8 cellular contexts compared by ENCODE assay signal in the genomic region with DNA sequence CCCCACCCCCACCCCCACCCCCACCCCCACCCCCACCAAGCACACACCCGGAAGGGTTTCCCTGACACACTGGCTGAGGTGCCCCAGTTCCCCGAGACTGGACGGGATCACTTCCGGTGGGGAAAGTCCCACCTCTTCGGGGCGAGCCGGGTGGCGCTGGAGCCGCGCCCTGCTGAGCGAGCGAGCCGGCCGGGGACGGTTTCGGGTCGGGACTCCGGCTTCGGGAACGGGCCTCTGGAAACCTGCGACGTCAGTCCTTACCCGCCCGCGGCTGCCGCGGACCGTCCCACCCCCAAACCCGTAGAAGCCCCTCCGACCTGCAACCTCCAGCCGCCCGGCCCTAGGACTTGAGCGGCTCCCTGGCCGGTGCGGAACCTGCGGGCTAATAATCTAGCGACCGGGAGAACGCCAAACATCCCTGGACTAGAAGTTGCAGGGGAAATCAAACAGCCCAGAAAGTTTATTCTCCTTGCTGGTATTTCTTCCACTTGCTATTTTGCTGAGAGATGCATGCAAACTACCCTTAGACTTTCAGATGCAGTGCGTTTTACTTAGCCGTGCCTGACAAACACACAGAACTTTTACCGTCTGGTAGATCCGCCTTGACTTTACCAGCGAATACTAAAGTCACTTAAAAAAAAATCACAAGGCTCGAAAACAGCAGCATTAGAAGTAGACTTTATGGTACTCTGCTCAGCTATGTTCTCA. TPM values are rescaled to one million over a fixed set of nuclear protein-coding genes. Genes with fewer than 3 reads are reported as not detected.
A peak's percentile ranks its signal among the peaks of the same experiment; 100 is the strongest.
DNase-seq lines count a peak whose midpoint lies in the region; ATAC-seq and TF ChIP-seq lines count a peak whose summit lies in the region.

No MANE protein-coding gene starts in this region.

- peaks cover 35% of the 10 kb centered on the region for H3K4me1 Mint-ChIP-seq in neural progenitor cell

- no peaks in the 10 kb centered on the region for H4K20me1 ChIP-seq in neural progenitor cell (ENCODE audit: low read depth)

- H3K9me3 ChIP-seq in RWPE2 (ENCODE audit: severe bottlenecking) (no peaks in the 10 kb centered on the region), neural progenitor cell (ENCODE audit: low read depth) (no peaks in the 10 kb centered on the region), stomach smooth muscle (ENCODE audit: control insufficient read depth in 2 of 2, low read length in 2 of 2) (no peaks in the 10 kb centered on the region)

- peaks cover 7% of the 10 kb centered on the region for H3K27me3 Mint-ChIP-seq in neural progenitor cell (ENCODE audit: insufficient read depth, low read depth)

- DNase-seq in EH (ENCODE audit: low read depth) (peak; percentile 86), GOT3 (lab: John Stamatoyannopoulos, UW) (peak; percentile 6), LHCN-M2 (ENCODE audit: low read depth) (peak; percentile 81), RWPE2 (ENCODE audit: low spot score) (peak; percentile 82), foreskin fibroblast (peak; percentile 78 to 92), neural progenitor cell (ENCODE audit: low spot score) (peak; percentile 81)
- peak; percentile 69 for DNase-seq in activated T-helper 9 cell treated with anti-CD3 and anti-CD28 coated beads, Interleukin-2, amount 50 U/mL, for 16 hours (ENCODE audit: low read depth)

- H3K27me3 ChIP-seq in RWPE2 (ENCODE audit: insufficient read depth, poor library complexity, severe bottlenecking) (no peaks in the 10 kb centered on the region), neural progenitor cell (no peaks in the 10 kb centered on the region), stomach smooth muscle (ENCODE audit: control insufficient read depth in 1 of 2, insufficient read depth in 2 of 2, low read length in 2 of 2) (peaks cover 0 to 2% of the 10 kb centered on the region in 2 donors)

- H3K27ac Mint-ChIP-seq in neural progenitor cell, result peak overlapping the region; percentile 74

- peak overlapping the region; percentile 28 for H3K9ac ChIP-seq in neural progenitor cell
- H3K9ac ChIP-seq in stomach smooth muscle (ENCODE audit: low read length in 2 of 2), result peak overlapping the region; percentile 52 to 75

- peak overlapping the region; percentile 68 for H3K4me2 ChIP-seq in neural progenitor cell

- H3K79me2 ChIP-seq in neural progenitor cell (ENCODE audit: low read depth), result peaks cover 26% of the 10 kb centered on the region

- H3K36me3 Mint-ChIP-seq in neural progenitor cell, result peaks cover 3% of the 10 kb centered on the region

- ATAC-seq in RWPE2 (ENCODE audit: low read depth), result peak; percentile 77

- H3K9me3 Mint-ChIP-seq in neural progenitor cell, result no peaks in the 10 kb centered on the region

- H3K4me3 ChIP-seq in RWPE2 (ENCODE audit: severe bottlenecking) (peak overlapping the region; percentile 55), foreskin fibroblast (ENCODE audit: low read depth in 1 of 2, low read length in 2 of 2) (peak overlapping the region; percentile 60 to 78), neural progenitor cell (peak overlapping the region; percentile 77), stomach smooth muscle (ENCODE audit: low read length in 2 of 2) (peak overlapping the region; percentile 76 to 78)

- no peak overlapping the region for H2AFZ ChIP-seq in neural progenitor cell (replicated peaks)

- H3K36me3 ChIP-seq in RWPE2 (ENCODE audit: low read depth) (peaks cover 25% of the 10 kb centered on the region), neural progenitor cell (peaks cover 8% of the 10 kb centered on the region), stomach smooth muscle (ENCODE audit: control insufficient read depth in 2 of 2, insufficient read depth in 2 of 2, low read length in 2 of 2) (no peaks in the 10 kb centered on the region)

- no peak for TF ChIP-seq CTCF in RWPE2 (IDR thresholded peaks at IDR 0.05; ENCODE audit: poor library complexity, severe bottlenecking)
- no peak for TF ChIP-seq CTCF in foreskin fibroblast (IDR thresholded peaks at IDR 0.05; ENCODE audit: low read depth, low read length)
- no peak for TF ChIP-seq CTCF in neural progenitor cell (IDR thresholded peaks at IDR 0.05)

- H3K27ac ChIP-seq in RWPE2 (ENCODE audit: poor library complexity, severe bottlenecking), result peak overlapping the region; percentile 80
- no peak overlapping the region for H3K27ac ChIP-seq in neural progenitor cell
- H3K27ac ChIP-seq in stomach smooth muscle (ENCODE audit: low read length), result peak overlapping the region; percentile 74

- H3K4me1 ChIP-seq in RWPE2 (ENCODE audit: insufficient read depth, poor library complexity, severe bottlenecking) (no peaks in the 10 kb centered on the region), neural progenitor cell (peaks cover 8% of the 10 kb centered on the region), stomach smooth muscle (ENCODE audit: control insufficient read depth, insufficient read depth, low read length) (no peaks in the 10 kb centered on the region)

- H3K4me3 Mint-ChIP-seq in neural progenitor cell, result peak overlapping the region; percentile 94

- peaks cover 10% of the 10 kb centered on the region for H3F3A ChIP-seq in neural progenitor cell (ENCODE audit: low read depth)

RNA-seq across cellular contexts. Expression of gene RAP2C, which starts 1.0 kb away (rescaled TPM):
- total RNA-seq in LHCN-M2 (2014; rRNA removed) (20.1 and 21.0 TPM in 2 replicates), neural progenitor cell (ENCODE audit: low replicate concordance) (24.6 and 43.8 TPM in 2 replicates)
- polyA plus RNA-seq in LHCN-M2 (2012), result 8.1 TPM

Comparison
In these comparisons a context has a peak if more than half of its experiments do, and no peak if none do; other contexts are left out.
1. DNase-seq: peak in every context shown above with its lines; median percentile 86 in EH; 85 in foreskin fibroblast; 82 in RWPE2; 81 in LHCN-M2; 81 in neural progenitor cell; 69 in activated T-helper 9 cell treated with anti-CD3 and anti-CD28 coated beads, Interleukin-2, amount 50 U/mL, for 16 hours; 6 in GOT3.